1 cellular context compared by ENCODE assay signal in the genomic region with DNA sequence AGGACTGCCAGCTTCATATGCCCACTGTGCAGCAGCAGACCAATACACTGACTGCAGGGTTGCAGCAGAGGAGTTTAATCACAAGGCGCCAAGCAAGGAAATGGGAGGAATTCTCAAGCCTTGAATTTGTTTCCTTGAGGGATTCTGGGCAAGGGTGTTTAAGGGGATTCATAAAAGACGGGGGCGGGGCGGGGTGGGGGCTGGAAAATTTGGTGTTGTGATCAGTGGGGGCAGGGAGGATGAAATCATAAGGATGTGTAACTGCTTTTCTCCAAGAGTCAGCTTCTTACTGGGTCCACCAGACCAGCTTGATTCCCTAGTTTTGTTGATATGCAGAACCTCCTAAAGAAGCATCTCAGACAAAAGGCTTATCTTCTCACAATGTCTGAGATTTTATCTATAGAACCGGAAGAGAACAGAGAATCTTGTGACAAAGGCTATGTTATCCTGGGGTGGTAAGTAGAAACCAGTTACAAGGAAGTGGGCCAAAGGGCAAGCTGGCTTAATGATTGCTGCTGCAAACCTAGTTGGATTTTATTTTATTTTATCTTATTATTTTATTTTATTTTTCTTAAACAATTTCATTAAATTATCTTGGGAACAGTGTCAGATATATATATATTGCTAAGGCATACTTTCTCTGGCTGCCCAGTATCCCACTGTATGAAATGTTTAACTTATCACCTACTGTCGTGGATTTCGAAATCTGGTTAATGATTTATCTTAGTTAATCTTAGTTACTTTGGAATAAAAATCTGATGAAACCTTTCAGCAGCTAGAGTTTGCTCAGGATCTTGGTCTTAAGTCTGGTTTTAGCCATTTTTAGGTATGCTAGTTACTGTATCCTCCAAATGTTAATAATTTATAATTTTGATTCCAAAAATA.
TF ChIP-seq lines count a peak whose summit lies in the region.

No MANE protein-coding gene starts in this region.

TF ChIP-seq in H1, 55 proteins besides CTCF, POLR2A, EP300 and RAD21 (continued from another document):
- TF ChIP-seq EGR1 (IDR thresholded peaks at IDR 0.05; ENCODE audit: borderline replicate concordance, low read depth, low read length) = no peak
- TF ChIP-seq SIN3A (conservative IDR thresholded peaks at IDR 0.05 in 1 of 2, IDR thresholded peaks at IDR 0.05 in 1 of 2; ENCODE audit: low read depth in 1 of 2, low read length in 2 of 2) = no peak
- no peak for TF ChIP-seq POU5F1 (IDR thresholded peaks at IDR 0.05; ENCODE audit: low read depth, low read length)
- no peak for TF ChIP-seq SP2 (IDR thresholded peaks at IDR 0.05; ENCODE audit: low read length)
- TF ChIP-seq, protein P1, sequence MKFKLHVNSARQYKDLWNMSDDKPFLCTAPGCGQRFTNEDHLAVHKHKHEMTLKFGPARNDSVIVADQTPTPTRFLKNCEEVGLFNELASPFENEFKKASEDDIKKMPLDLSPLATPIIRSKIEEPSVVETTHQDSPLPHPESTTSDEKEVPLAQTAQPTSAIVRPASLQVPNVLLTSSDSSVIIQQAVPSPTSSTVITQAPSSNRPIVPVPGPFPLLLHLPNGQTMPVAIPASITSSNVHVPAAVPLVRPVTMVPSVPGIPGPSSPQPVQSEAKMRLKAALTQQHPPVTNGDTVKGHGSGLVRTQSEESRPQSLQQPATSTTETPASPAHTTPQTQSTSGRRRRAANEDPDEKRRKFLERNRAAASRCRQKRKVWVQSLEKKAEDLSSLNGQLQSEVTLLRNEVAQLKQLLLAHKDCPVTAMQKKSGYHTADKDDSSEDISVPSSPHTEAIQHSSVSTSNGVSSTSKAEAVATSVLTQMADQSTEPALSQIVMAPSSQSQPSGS (IDR thresholded peaks at IDR 0.05; ENCODE audit: low read length) = no peak
- TF ChIP-seq JUN (IDR thresholded peaks at IDR 0.05; ENCODE audit: low read depth, low read length) = no peak
- TF ChIP-seq SRF (IDR thresholded peaks at IDR 0.05; ENCODE audit: low read depth, low read length) = no peak
